In genomic region chr4:16199132-16199531, GRCh38 we compare ENCODE assay signal across 1 cellular context.
A peak's percentile ranks its signal among the peaks of the same experiment; 100 is the strongest.
TF ChIP-seq lines count a peak whose summit lies in the region.

No MANE protein-coding gene starts in this region.

TF ChIP-seq in HepG2, 621 proteins besides CTCF, POLR2A, EP300 and RAD21:
- TF ChIP-seq FOXA1 (IDR thresholded peaks at IDR 0.05) (no peak), FOXA1 (CRISPR knock-in tag; IDR thresholded peaks at IDR 0.05) (no peak), SOX13 (IDR thresholded peaks at IDR 0.05) (no peak), SOX13 (CRISPR knock-in tag; conservative IDR thresholded peaks at IDR 0.05 in 1 of 2, IDR thresholded peaks at IDR 0.05 in 1 of 2) (no peak), STAG1 (CRISPR knock-in tag; IDR thresholded peaks at IDR 0.05) (peak; percentile 53), ZNF10 (CRISPR knock-in tag; IDR thresholded peaks at IDR 0.05; ENCODE audit: borderline replicate concordance, low read depth) (no peak), ZNF253 (CRISPR knock-in tag; IDR thresholded peaks at IDR 0.05; ENCODE audit: borderline replicate concordance) (no peak), HHEX (CRISPR knock-in tag; IDR thresholded peaks at IDR 0.05) (no peak), ZNF251 (CRISPR knock-in tag; IDR thresholded peaks at IDR 0.05) (no peak), SMC3 (IDR thresholded peaks at IDR 0.05; ENCODE audit: low read length) (peak; percentile 33; the same call in 1 of the 2 replicates), PITX1 (CRISPR knock-in tag; IDR thresholded peaks at IDR 0.05) (no peak), U2AF2 (IDR thresholded peaks at IDR 0.05; ENCODE audit: low read depth, low read length) (no peak), ZNF704 (CRISPR knock-in tag; IDR thresholded peaks at IDR 0.05; ENCODE audit: borderline replicate concordance) (no peak)
- TF ChIP-seq, protein P1, sequence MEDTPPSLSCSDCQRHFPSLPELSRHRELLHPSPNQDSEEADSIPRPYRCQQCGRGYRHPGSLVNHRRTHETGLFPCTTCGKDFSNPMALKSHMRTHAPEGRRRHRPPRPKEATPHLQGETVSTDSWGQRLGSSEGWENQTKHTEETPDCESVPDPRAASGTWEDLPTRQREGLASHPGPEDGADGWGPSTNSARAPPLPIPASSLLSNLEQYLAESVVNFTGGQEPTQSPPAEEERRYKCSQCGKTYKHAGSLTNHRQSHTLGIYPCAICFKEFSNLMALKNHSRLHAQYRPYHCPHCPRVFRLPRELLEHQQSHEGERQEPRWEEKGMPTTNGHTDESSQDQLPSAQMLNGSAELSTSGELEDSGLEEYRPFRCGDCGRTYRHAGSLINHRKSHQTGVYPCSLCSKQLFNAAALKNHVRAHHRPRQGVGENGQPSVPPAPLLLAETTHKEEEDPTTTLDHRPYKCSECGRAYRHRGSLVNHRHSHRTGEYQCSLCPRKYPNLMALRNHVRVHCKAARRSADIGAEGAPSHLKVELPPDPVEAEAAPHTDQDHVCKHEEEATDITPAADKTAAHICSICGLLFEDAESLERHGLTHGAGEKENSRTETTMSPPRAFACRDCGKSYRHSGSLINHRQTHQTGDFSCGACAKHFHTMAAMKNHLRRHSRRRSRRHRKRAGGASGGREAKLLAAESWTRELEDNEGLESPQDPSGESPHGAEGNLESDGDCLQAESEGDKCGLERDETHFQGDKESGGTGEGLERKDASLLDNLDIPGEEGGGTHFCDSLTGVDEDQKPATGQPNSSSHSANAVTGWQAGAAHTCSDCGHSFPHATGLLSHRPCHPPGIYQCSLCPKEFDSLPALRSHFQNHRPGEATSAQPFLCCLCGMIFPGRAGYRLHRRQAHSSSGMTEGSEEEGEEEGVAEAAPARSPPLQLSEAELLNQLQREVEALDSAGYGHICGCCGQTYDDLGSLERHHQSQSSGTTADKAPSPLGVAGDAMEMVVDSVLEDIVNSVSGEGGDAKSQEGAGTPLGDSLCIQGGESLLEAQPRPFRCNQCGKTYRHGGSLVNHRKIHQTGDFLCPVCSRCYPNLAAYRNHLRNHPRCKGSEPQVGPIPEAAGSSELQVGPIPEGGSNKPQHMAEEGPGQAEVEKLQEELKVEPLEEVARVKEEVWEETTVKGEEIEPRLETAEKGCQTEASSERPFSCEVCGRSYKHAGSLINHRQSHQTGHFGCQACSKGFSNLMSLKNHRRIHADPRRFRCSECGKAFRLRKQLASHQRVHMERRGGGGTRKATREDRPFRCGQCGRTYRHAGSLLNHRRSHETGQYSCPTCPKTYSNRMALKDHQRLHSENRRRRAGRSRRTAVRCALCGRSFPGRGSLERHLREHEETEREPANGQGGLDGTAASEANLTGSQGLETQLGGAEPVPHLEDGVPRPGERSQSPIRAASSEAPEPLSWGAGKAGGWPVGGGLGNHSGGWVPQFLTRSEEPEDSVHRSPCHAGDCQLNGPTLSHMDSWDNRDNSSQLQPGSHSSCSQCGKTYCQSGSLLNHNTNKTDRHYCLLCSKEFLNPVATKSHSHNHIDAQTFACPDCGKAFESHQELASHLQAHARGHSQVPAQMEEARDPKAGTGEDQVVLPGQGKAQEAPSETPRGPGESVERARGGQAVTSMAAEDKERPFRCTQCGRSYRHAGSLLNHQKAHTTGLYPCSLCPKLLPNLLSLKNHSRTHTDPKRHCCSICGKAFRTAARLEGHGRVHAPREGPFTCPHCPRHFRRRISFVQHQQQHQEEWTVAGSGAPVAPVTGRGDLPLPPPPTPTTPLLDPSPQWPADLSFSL (CRISPR knock-in tag; IDR thresholded peaks at IDR 0.05): no peak
